ENCODE assay signal across 8 cellular contexts in genomic region chr2:149160701-149161217, GRCh38.
A peak's percentile ranks its signal among the peaks of the same experiment; 100 is the strongest.
DNase-seq lines count a peak whose midpoint lies in the region; ATAC-seq and TF ChIP-seq lines count a peak whose summit lies in the region.

No MANE protein-coding gene starts in this region.

- peak; percentile 36 for DNase-seq in activated CD8-positive, alpha-beta memory T cell treated with anti-CD3 and anti-CD28 coated beads, Interleukin-2, amount 50 U/mL, for 4 hours
- DNase-seq in stimulated activated CD8-positive, alpha-beta memory T cell treated with anti-CD3 and anti-CD28 coated beads, Interleukin-4, amount 100 ng/mL, for 24 hours (ENCODE audit: low read depth): peak; percentile 9
- DNase-seq in natural killer cell treated with Interleukin-12 subunit alpha and Interleukin-12 subunit beta and Interleukin-15 and Interleukin-18, amount 100 ng/mL, for 72 hours (ENCODE audit: low spot score): no peak
- DNase-seq in epidermal melanocyte (ENCODE audit: insufficient read length, low spot score): no peak
- no peak for DNase-seq in cerebellum (ENCODE audit: low spot score)

- no peak for TF ChIP-seq CTCF in DOHH2 (IDR thresholded peaks at IDR 0.05; ENCODE audit: low read depth, low read length, poor library complexity, severe bottlenecking)

- peak overlapping the region; percentile 67 for H3K4me3 ChIP-seq in DOHH2 (ENCODE audit: low read length)

- no peaks in the 10 kb centered on the region for H3K36me3 Mint-ChIP-seq in natural killer cell treated with Interleukin-12 subunit alpha and Interleukin-12 subunit beta and Interleukin-15 and Interleukin-18, amount 100 ng/mL, for 72 hours

- peak overlapping the region; percentile 85 for H3K4me2 ChIP-seq in DOHH2 (ENCODE audit: low read length)

- H3K4me1 ChIP-seq in DOHH2 (ENCODE audit: control insufficient read depth, low read length): peaks cover 49% of the 10 kb centered on the region

- no peaks in the 10 kb centered on the region for H3K9me3 ChIP-seq in DOHH2 (ENCODE audit: control insufficient read depth, insufficient read depth, low read length)

- peaks cover 4% of the 10 kb centered on the region for H3F3A ChIP-seq in DOHH2 (ENCODE audit: control insufficient read depth, insufficient read depth)

- H3K27ac ChIP-seq in DOHH2 (ENCODE audit: low read depth, low read length): peak overlapping the region; percentile 86

- no peak overlapping the region for H3K27ac Mint-ChIP-seq in natural killer cell treated with Interleukin-12 subunit alpha and Interleukin-12 subunit beta and Interleukin-15 and Interleukin-18, amount 100 ng/mL, for 72 hours

- ATAC-seq in GM21360 (IDR thresholded peaks at IDR 0.05; ENCODE audit: unreplicated experiment) (peak; percentile 99), HG03558 (IDR thresholded peaks at IDR 0.05; ENCODE audit: extremely low read depth, unreplicated experiment) (peak; percentile 93)
- no peak for ATAC-seq in natural killer cell treated with Interleukin-12 subunit alpha and Interleukin-12 subunit beta and Interleukin-15 and Interleukin-18, amount 100 ng/mL, for 72 hours

- no peak overlapping the region for H3K4me3 Mint-ChIP-seq in natural killer cell treated with Interleukin-12 subunit alpha and Interleukin-12 subunit beta and Interleukin-15 and Interleukin-18, amount 100 ng/mL, for 72 hours

- no peaks in the 10 kb centered on the region for H3K9me3 Mint-ChIP-seq in natural killer cell treated with Interleukin-12 subunit alpha and Interleukin-12 subunit beta and Interleukin-15 and Interleukin-18, amount 100 ng/mL, for 72 hours

- H3K36me3 ChIP-seq in DOHH2 (ENCODE audit: control insufficient read depth, low read length): peaks cover 6% of the 10 kb centered on the region

- H3K79me2 ChIP-seq in DOHH2 (ENCODE audit: control insufficient read depth, low read length): no peaks in the 10 kb centered on the region

- H3K9me2 ChIP-seq in DOHH2 (replicated peaks; ENCODE audit: control insufficient read depth, low read length): no peaks in the 10 kb centered on the region

- no peaks in the 10 kb centered on the region for H4K20me1 ChIP-seq in DOHH2 (ENCODE audit: control insufficient read depth, insufficient read depth, low read depth, low read length)

- no peaks in the 10 kb centered on the region for H3K27me3 ChIP-seq in DOHH2 (ENCODE audit: control insufficient read depth, low read length)

- peaks cover 0 to 14% of the 10 kb centered on the region in 2 donors for H3K27me3 Mint-ChIP-seq in natural killer cell treated with Interleukin-12 subunit alpha and Interleukin-12 subunit beta and Interleukin-15 and Interleukin-18, amount 100 ng/mL, for 72 hours

- H3K4me1 Mint-ChIP-seq in natural killer cell treated with Interleukin-12 subunit alpha and Interleukin-12 subunit beta and Interleukin-15 and Interleukin-18, amount 100 ng/mL, for 72 hours (ENCODE audit: low read depth in 2 of 2): no peaks in the 10 kb centered on the region

Comparison
In these comparisons a context has a peak if more than half of its experiments do, and no peak if none do; other contexts are left out.
1. ATAC-seq: peak in GM21360 (single experiment) and HG03558 (single experiment); none in natural killer cell treated with Interleukin-12 subunit alpha and Interleukin-12 subunit beta and Interleukin-15 and Interleukin-18, amount 100 ng/mL, for 72 hours (0 of 2).
2. DNase-seq: peak in activated CD8-positive, alpha-beta memory T cell treated with anti-CD3 and anti-CD28 coated beads, Interleukin-2, amount 50 U/mL, for 4 hours (single experiment) and stimulated activated CD8-positive, alpha-beta memory T cell treated with anti-CD3 and anti-CD28 coated beads, Interleukin-4, amount 100 ng/mL, for 24 hours (single experiment); none in natural killer cell treated with Interleukin-12 subunit alpha and Interleukin-12 subunit beta and Interleukin-15 and Interleukin-18, amount 100 ng/mL, for 72 hours (single experiment), epidermal melanocyte (single experiment) and cerebellum (single experiment).